ENCODE assay signal across 8 cellular contexts in genomic region chr6:79536969-79537747, GRCh38. TPM values are rescaled to one million over a fixed set of nuclear protein-coding genes. Genes with fewer than 3 reads are reported as not detected.
DNase-seq lines count a peak whose midpoint lies in the region; ATAC-seq, FAIRE-seq and TF ChIP-seq lines count a peak whose summit lies in the region.

Gene LCA5 (minus strand): TSS chr6:79537430. CDS start chr6:79518894, 18,536 bp downstream.

- no peak for FAIRE-seq in urothelium cell line (lab: Jason Lieb, UNC)

- H3K27ac Mint-ChIP-seq in T-helper 2 cell treated with Interferon-gamma antibody and Interleukin-4, amounts not matched to agents 5 μg/mL and 100 μg/mL, for 36 hours: no peak within 1 kb of the TSS

- peak; percentile 100 for ATAC-seq in HG02763 (IDR thresholded peaks at IDR 0.05; ENCODE audit: unreplicated experiment)

- H3K36me3 Mint-ChIP-seq in T-helper 2 cell treated with Interferon-gamma antibody and Interleukin-4, amounts not matched to agents 5 μg/mL and 100 μg/mL, for 36 hours (ENCODE audit: low read depth): no peaks in the 10 kb centered on the region

- H3K9me3 Mint-ChIP-seq in T-helper 2 cell treated with Interferon-gamma antibody and Interleukin-4, amounts not matched to agents 5 μg/mL and 100 μg/mL, for 36 hours: no peaks in the 10 kb centered on the region

- no peaks in the 10 kb centered on the region for H3K4me1 Mint-ChIP-seq in T-helper 2 cell treated with Interferon-gamma antibody and Interleukin-4, amounts not matched to agents 5 μg/mL and 100 μg/mL, for 36 hours (ENCODE audit: low read depth)

- DNase-seq in NCI-H1436 (lab: John Stamatoyannopoulos, UW) (peak; percentile 98), astrocyte of the hippocampus (ENCODE audit: low read depth, low spot score) (peak; percentile 98), hepatic stellate cell (ENCODE audit: low spot score) (peak; percentile 96), pulmonary artery endothelial cell (ENCODE audit: low read depth, low spot score) (peak; percentile 95), urothelium cell line (ENCODE audit: low spot score) (peak; percentile 82)
- DNase-seq in T-helper 2 cell treated with Interferon-gamma antibody and Interleukin-4, amounts not matched to agents 5 μg/mL and 100 μg/mL, for 36 hours (ENCODE audit: low spot score): peak; percentile 83

- peak; percentile 53 for TF ChIP-seq POLR2A in GM15510 (IDR thresholded peaks at IDR 0.05; ENCODE audit: borderline replicate concordance, extremely low read depth, insufficient read length)

- no peak within 1 kb of the TSS for H3K4me3 Mint-ChIP-seq in T-helper 2 cell treated with Interferon-gamma antibody and Interleukin-4, amounts not matched to agents 5 μg/mL and 100 μg/mL, for 36 hours

- peaks cover 17% of the 10 kb centered on the region for H3K27me3 Mint-ChIP-seq in T-helper 2 cell treated with Interferon-gamma antibody and Interleukin-4, amounts not matched to agents 5 μg/mL and 100 μg/mL, for 36 hours (ENCODE audit: low read depth)

RNA-seq across cellular contexts. Expression of gene LCA5, which starts in this region (rescaled TPM):
- 4.3 and 6.1 TPM in 2 replicates for total RNA-seq in pulmonary artery endothelial cell

Comparison
In these comparisons a context has a peak if more than half of its experiments do, and no peak if none do; other contexts are left out.
1. Peak in every context shown above with its lines: DNase-seq and ATAC-seq.